Comparison of ENCODE assay signal across 2 cellular contexts in genomic region chr10:79581044-79581443, GRCh38.
TF ChIP-seq lines count a peak whose summit lies in the region.

No MANE protein-coding gene starts in this region.

TF ChIP-seq in HEK293, 187 proteins besides CTCF, POLR2A, EP300 and RAD21:
- TF ChIP-seq ZNF366 (tag by site-specific recombination; conservative IDR thresholded peaks at IDR 0.05) (peak; percentile 92), PATZ1 (tag by site-specific recombination; IDR thresholded peaks at IDR 0.05) (no peak), PRDM1 (tag by site-specific recombination; IDR thresholded peaks at IDR 0.05) (peak; percentile 100)

TF ChIP-seq in K562, 482 proteins besides CTCF, POLR2A, EP300 and RAD21:
- TF ChIP-seq ZNF77 (CRISPR knock-in tag; IDR thresholded peaks at IDR 0.05) (no peak), HDAC2 (IDR thresholded peaks at IDR 0.05) (no peak), FUS (optimal IDR thresholded peaks at IDR 0.05; ENCODE audit: low read depth, low read length) (no peak), THRAP3 (IDR thresholded peaks at IDR 0.05; ENCODE audit: borderline replicate concordance) (0 out of 2 replicates have a peak, but pooled peaks have one; percentile 46), ZNF512 (tag; IDR thresholded peaks at IDR 0.05) (peak; percentile 96), STAT5B (CRISPR knock-in tag; IDR thresholded peaks at IDR 0.05) (no peak), CAMTA2 (CRISPR knock-in tag; conservative IDR thresholded peaks at IDR 0.05) (no peak), ZNF644 (tag; IDR thresholded peaks at IDR 0.05; ENCODE audit: low read depth) (no peak), HBP1 (CRISPR knock-in tag; IDR thresholded peaks at IDR 0.05) (0 out of 2 replicates have a peak, but pooled peaks have one; percentile 68), GTF3C2 (IDR thresholded peaks at IDR 0.05; ENCODE audit: borderline replicate concordance, extremely low read depth, insufficient read length) (no peak), NEUROD1 (IDR thresholded peaks at IDR 0.05; ENCODE audit: borderline replicate concordance, low read depth, low read length, partially characterized antibody) (no peak)
